Comparison of ENCODE assay signal across 19 cellular contexts in genomic region chr4:108626056-108626455, GRCh38. TPM values are rescaled to one million over a fixed set of nuclear protein-coding genes. Genes with fewer than 3 reads are reported as not detected.
DNase-seq lines count a peak whose midpoint lies in the region; ATAC-seq, FAIRE-seq and TF ChIP-seq lines count a peak whose summit lies in the region.
"Had no signal": no experiment of that assay in that cellular context is flagged by ENCODE, and none has a peak within 500 bp of the region (broad histone marks: within the 10 kb centered on the region; RNA-seq: fewer than 3 reads in every experiment).

No MANE protein-coding gene starts in this region.

- TF ChIP-seq RAD21 in K562 (CRISPR knock-in tag; conservative IDR thresholded peaks at IDR 0.05 in 1 of 2, IDR thresholded peaks at IDR 0.05 in 1 of 2): no peak

- no peak for ATAC-seq in activated CD8-positive, alpha-beta T cell treated with anti-CD3 and anti-CD28 coated beads for 36 hours
- ATAC-seq in activated CD8-positive, alpha-beta T cell treated with anti-CD3 and anti-CD28 coated beads, Interleukin-2, amount 10 ng/mL, durations not matched to agents 7 days and 5 days: no peak
- no peak for ATAC-seq in T-helper 17 cell
- no peak for ATAC-seq in K562
- no peak for ATAC-seq in foreskin keratinocyte
- ATAC-seq in GM18858 (IDR thresholded peaks at IDR 0.05; ENCODE audit: unreplicated experiment): no peak

- no peak overlapping the region for H3K4me3 ChIP-seq in K562
- H3K4me3 ChIP-seq: SJSA1 had no signal

- in situ Hi-C loops in K562 (cut with MboI): no loop called here

- peaks cover 59% of the 10 kb centered on the region for H3K79me2 ChIP-seq in K562 (ENCODE audit: control insufficient read depth, insufficient read depth, low read length)

- no peak overlapping the region for H3K4me2 ChIP-seq in K562 (ENCODE audit: insufficient read depth, low read length)

- H3K9me1 ChIP-seq in K562 (ENCODE audit: control insufficient read depth, insufficient read depth, low read length): no peaks in the 10 kb centered on the region

- peaks cover 28% of the 10 kb centered on the region for H4K20me1 ChIP-seq in K562 (replicated peaks; ENCODE audit: control insufficient read depth, insufficient read depth, low read length)

- POLR2A ChIA-PET in activated CD8-positive, alpha-beta T cell treated with anti-CD3 and anti-CD28 coated beads for 36 hours (lab: Charles Lee): interaction anchor here (0.7 to 2.6 kb wide), 5 partner anchors 12 to 466 kb away, joined by 3 to 13 read pairs (median 3); no protein-coding TSS in a partner anchor
- POLR2A ChIA-PET in activated CD8-positive, alpha-beta T cell treated with anti-CD3 and anti-CD28 coated beads, Interleukin-2, amount 10 ng/mL, durations not matched to agents 7 days and 5 days (lab: Charles Lee): interaction anchor here (1.2 to 2.1 kb wide), 2 partner anchors 10 to 24 kb away, joined by 4 to 6 read pairs; partner anchors contain the start of gene OSTC
- POLR2A ChIA-PET in K562 (lab: Yijun Ruan, JAX): interaction anchor here (1.2 to 1.8 kb wide), 3 partner anchors 10 to 31 kb away, joined by 4 to 10 read pairs (median 5); partner anchors contain the start of gene OSTC

- H3K4me3 Mint-ChIP-seq in activated CD8-positive, alpha-beta T cell treated with anti-CD3 and anti-CD28 coated beads for 36 hours: no peak overlapping the region
- H3K4me3 Mint-ChIP-seq in activated CD8-positive, alpha-beta T cell treated with anti-CD3 and anti-CD28 coated beads, Interleukin-2, amount 10 ng/mL, durations not matched to agents 7 days and 5 days: no peak overlapping the region
- H3K4me3 Mint-ChIP-seq in T-helper 17 cell: no peak overlapping the region

- H3K36me3 ChIP-seq in K562 (ENCODE audit: control insufficient read depth, insufficient read depth, low read length): peaks cover 98% of the 10 kb centered on the region

- no peaks in the 10 kb centered on the region for H3K27me3 Mint-ChIP-seq in activated CD8-positive, alpha-beta T cell treated with anti-CD3 and anti-CD28 coated beads for 36 hours
- H3K27me3 Mint-ChIP-seq in activated CD8-positive, alpha-beta T cell treated with anti-CD3 and anti-CD28 coated beads, Interleukin-2, amount 10 ng/mL, durations not matched to agents 7 days and 5 days (ENCODE audit: low read depth): no peaks in the 10 kb centered on the region
- H3K27me3 Mint-ChIP-seq in T-helper 17 cell: no peaks in the 10 kb centered on the region

- TF ChIP-seq POLR2A in GM12891 (IDR thresholded peaks at IDR 0.05; ENCODE audit: low read depth, low read length): no peak
- no peak; the same call in 1 of the 2 replicates for TF ChIP-seq POLR2A in K562 (conservative IDR thresholded peaks at IDR 0.05)

- no peak for TF ChIP-seq CTCF in activated CD8-positive, alpha-beta T cell treated with anti-CD3 and anti-CD28 coated beads for 36 hours (IDR thresholded peaks at IDR 0.05)
- TF ChIP-seq CTCF in K562 (IDR thresholded peaks at IDR 0.05 in 2 of 3, conservative IDR thresholded peaks at IDR 0.05 in 1 of 3; ENCODE audit: insufficient read depth in 2 of 3, low read depth in 1 of 3, low read length in 3 of 3) (no peak), foreskin keratinocyte (conservative IDR thresholded peaks at IDR 0.05) (no peak)

- intact Hi-C loops in activated CD8-positive, alpha-beta T cell treated with anti-CD3 and anti-CD28 coated beads for 36 hours (cut with micrococcal nuclease): no loop called here
- intact Hi-C loops in K562 (cut with micrococcal nuclease): no loop called here

- H3K27me3 ChIP-seq in K562 (ENCODE audit: control insufficient read depth in 2 of 2, insufficient read depth in 2 of 2, low read length in 2 of 2): no peaks in the 10 kb centered on the region
- H3K27me3 ChIP-seq in foreskin keratinocyte: no peaks in the 10 kb centered on the region
- H3K27me3 ChIP-seq: SJSA1 had no signal

- H3K4me1 ChIP-seq in K562 (replicated peaks in 1 of 2; ENCODE audit: control insufficient read depth in 2 of 2, insufficient read depth in 2 of 2, low read length in 2 of 2) (peaks cover 13 to 18% of the 10 kb centered on the region in 2 experiments; a peak in 4 of 5 replicates), foreskin keratinocyte (no peaks in the 10 kb centered on the region)

- H3K9me3 ChIP-seq in T-helper 17 cell (ENCODE audit: control insufficient read depth, low read length, poor library complexity, severe bottlenecking): no peaks in the 10 kb centered on the region
- no peaks in the 10 kb centered on the region for H3K9me3 ChIP-seq in K562 (replicated peaks; ENCODE audit: control insufficient read depth, insufficient read depth, low read depth, low read length)
- H3K9me3 ChIP-seq: SJSA1 had no signal

- no TSS peak for BruUV-seq in K562 (replicated peaks; lab: Mats Ljungman, UMichigan)

- FAIRE-seq in GM12891 (lab: Jason Lieb, UNC) (no peak), K562 (lab: Jason Lieb, UNC) (no peak)
- FAIRE-seq: RCC 7860 had no signal

- H3K4me1 Mint-ChIP-seq in activated CD8-positive, alpha-beta T cell treated with anti-CD3 and anti-CD28 coated beads for 36 hours (ENCODE audit: low read depth): peaks cover 42% of the 10 kb centered on the region
- H3K4me1 Mint-ChIP-seq in activated CD8-positive, alpha-beta T cell treated with anti-CD3 and anti-CD28 coated beads, Interleukin-2, amount 10 ng/mL, durations not matched to agents 7 days and 5 days (ENCODE audit: low read depth): peaks cover 35% of the 10 kb centered on the region
- H3K4me1 Mint-ChIP-seq in T-helper 17 cell: peaks cover 19% of the 10 kb centered on the region

- H3K36me3 Mint-ChIP-seq in activated CD8-positive, alpha-beta T cell treated with anti-CD3 and anti-CD28 coated beads for 36 hours (ENCODE audit: low read depth): peaks cover 79% of the 10 kb centered on the region
- H3K36me3 Mint-ChIP-seq in activated CD8-positive, alpha-beta T cell treated with anti-CD3 and anti-CD28 coated beads, Interleukin-2, amount 10 ng/mL, durations not matched to agents 7 days and 5 days (ENCODE audit: low read depth): peaks cover 76% of the 10 kb centered on the region
- peaks cover 9% of the 10 kb centered on the region for H3K36me3 Mint-ChIP-seq in T-helper 17 cell (ENCODE audit: low read depth)

- 100% methylated on average over 1 of the region's 1 CpG for WGBS in K562 (ENCODE audit: insufficient coverage, low coverage, missing lambda C conversion rate)

- CTCF ChIA-PET in activated CD8-positive, alpha-beta T cell treated with anti-CD3 and anti-CD28 coated beads for 36 hours (lab: Charles Lee): interaction anchor here (0.6 kb wide), 1 partner anchor 602 kb away, joined by 3 read pairs; no protein-coding TSS in a partner anchor
- CTCF ChIA-PET in activated CD8-positive, alpha-beta T cell treated with anti-CD3 and anti-CD28 coated beads, Interleukin-2, amount 10 ng/mL, durations not matched to agents 7 days and 5 days (lab: Charles Lee): interaction anchor here (0.9 kb wide), 1 partner anchor 607 kb away, joined by 3 read pairs; no protein-coding TSS in a partner anchor
- CTCF ChIA-PET in K562 (lab: Yijun Ruan, JAX; ENCODE audit: low intra/inter-chr PET ratio): no interaction called here

- TF ChIP-seq EP300 in K562 (IDR thresholded peaks at IDR 0.05; ENCODE audit: low read length): no peak

- H3K27ac Mint-ChIP-seq in activated CD8-positive, alpha-beta T cell treated with anti-CD3 and anti-CD28 coated beads for 36 hours: peak overlapping the region; percentile 49
- no peak overlapping the region for H3K27ac Mint-ChIP-seq in activated CD8-positive, alpha-beta T cell treated with anti-CD3 and anti-CD28 coated beads, Interleukin-2, amount 10 ng/mL, durations not matched to agents 7 days and 5 days
- H3K27ac Mint-ChIP-seq in T-helper 17 cell: peak overlapping the region; percentile 29

- peak overlapping the region in 1 of 2 experiments; percentile 23; a peak in 1 of 4 replicates for H3K9ac ChIP-seq in K562 (ENCODE audit: insufficient read depth in 1 of 2, low read depth in 2 of 2, low read length in 2 of 2)

- no peak overlapping the region for H2AFZ ChIP-seq in K562 (ENCODE audit: low read depth, low read length)

- no peak for DNase-seq in activated CD8-positive, alpha-beta T cell treated with anti-CD3 and anti-CD28 coated beads for 36 hours
- no peak for DNase-seq in activated CD8-positive, alpha-beta T cell treated with anti-CD3 and anti-CD28 coated beads, Interleukin-2, amount 10 ng/mL, durations not matched to agents 7 days and 5 days
- DNase-seq in GM12891 (ENCODE audit: insufficient read length, low spot score) (no peak), T-helper 17 cell (no peak), K562 (ENCODE audit: extremely low read depth in 1 of 4, low spot score in 3 of 4) (no peak), putamen (ENCODE audit: low spot score) (no peak), foreskin keratinocyte (no peak)
- DNase-seq: DMS153, DND-41, MV-4-11, NCI-H1105, NCI-H1436 treated with DMSO at 0.1 percent for 48 hours, NCI-H1930, NCI-H2107, NCI-H524, NCI-H774 had no signal

- H3K27ac ChIP-seq in K562 (ENCODE audit: extremely low read depth, low read depth, low read length) (no peak overlapping the region), foreskin keratinocyte (no peak overlapping the region)
- H3K27ac ChIP-seq: SJSA1 had no signal

- H3K9me3 Mint-ChIP-seq in activated CD8-positive, alpha-beta T cell treated with anti-CD3 and anti-CD28 coated beads for 36 hours: no peaks in the 10 kb centered on the region
- H3K9me3 Mint-ChIP-seq in activated CD8-positive, alpha-beta T cell treated with anti-CD3 and anti-CD28 coated beads, Interleukin-2, amount 10 ng/mL, durations not matched to agents 7 days and 5 days (ENCODE audit: insufficient read depth): no peaks in the 10 kb centered on the region

RNA-seq across cellular contexts. Expression of gene RPL34, which starts 5.7 kb away (rescaled TPM):
- total RNA-seq in activated CD8-positive, alpha-beta T cell treated with anti-CD3 and anti-CD28 coated beads for 36 hours: 1,000 to 10,000 TPM; 1,848 to 1,919 TPM
- total RNA-seq in activated CD8-positive, alpha-beta T cell treated with anti-CD3 and anti-CD28 coated beads, Interleukin-2, amount 10 ng/mL, durations not matched to agents 7 days and 5 days: 1,000 to 10,000 TPM; 1,024 to 1,097 TPM
- 6,677 TPM for polyA plus RNA-seq in GM12891 (2012; ENCODE audit: low read depth, missing spikeins)
- total RNA-seq in T-helper 17 cell: 1,000 to 10,000 TPM; 2,872 to 3,048 TPM
- total RNA-seq in K562 (2011; cell fraction: chromatin; rRNA removed; ENCODE audit: low replicate concordance): 252 and 304 TPM in 2 replicates
- total RNA-seq in K562 (2011; cell fraction: nucleolus; rRNA removed): 343 and 354 TPM in 2 replicates
- 439 and 698 TPM in 2 replicates for total RNA-seq in K562 (2011; cell fraction: nucleoplasm; rRNA removed)
- 1,466 and 1,685 TPM in 2 replicates for total RNA-seq in K562 (2014; rRNA removed)
- 2,593 and 2,853 TPM in 2 replicates for total RNA-seq in K562 (2014; rRNA removed; fragmentation: Illumina TruSeq; extraction: Trizol)
- 1,586 and 1,727 TPM in 2 replicates for total RNA-seq in K562 (2015; rRNA removed; fragmentation: Illumina TruSeq; extraction: Trizol)
- total RNA-seq in K562 (2021): 1,612 and 1,824 TPM in 2 replicates
- polyA plus RNA-seq in K562 (2011; rRNA removed): 4,502 and 5,422 TPM in 2 replicates
- 1,723 and 3,895 TPM in 2 replicates for polyA plus RNA-seq in K562 (2011; cell fraction: cytosol; rRNA removed)
- 636 and 1,437 TPM in 2 replicates for polyA plus RNA-seq in K562 (2011; cell fraction: nucleus; rRNA removed)
- 3,078 and 3,376 TPM in 2 replicates for polyA plus RNA-seq in K562 (2012)
- polyA plus RNA-seq in K562 (2014; fragmentation: Illumina TruSeq; extraction: Trizol): 1,973 and 2,119 TPM in 2 replicates
- polyA plus RNA-seq in K562 (2014; fragmentation: Nextera tagmentation; extraction: Ambion mirVana): 1,000 to 10,000 TPM; 3,162 to 4,454 TPM
- 2,645 and 2,889 TPM in 2 replicates for polyA plus RNA-seq in K562 (2014; rRNA removed)
- 751 and 855 TPM in 2 replicates for polyA minus RNA-seq in K562 (2011; rRNA and poly(A)+ RNA removed)
- polyA minus RNA-seq in K562 (2011; cell fraction: cytosol; rRNA and poly(A)+ RNA removed): 102 and 189 TPM in 2 replicates
- polyA minus RNA-seq in K562 (2011; cell fraction: nucleus; rRNA and poly(A)+ RNA removed): 118 and 255 TPM in 2 replicates
- 1,554 and 1,669 TPM in 2 replicates for total RNA-seq in foreskin keratinocyte
- polyA plus RNA-seq in foreskin keratinocyte: 2,289 and 2,530 TPM in 2 replicates

RNA-seq across cellular contexts. Expression of gene OSTC, which starts 24.3 kb away (rescaled TPM):
- 10 to 100 TPM; 75.7 to 80.0 TPM for total RNA-seq in activated CD8-positive, alpha-beta T cell treated with anti-CD3 and anti-CD28 coated beads for 36 hours
- total RNA-seq in activated CD8-positive, alpha-beta T cell treated with anti-CD3 and anti-CD28 coated beads, Interleukin-2, amount 10 ng/mL, durations not matched to agents 7 days and 5 days: 10 to 100 TPM; 72.1 to 81.6 TPM
- polyA plus RNA-seq in GM12891 (2012; ENCODE audit: low read depth, missing spikeins): 112 TPM
- total RNA-seq in T-helper 17 cell (10 to 100 TPM; 36.6 to 39.4 TPM), K562 (2014; rRNA removed) (93.8 and 112 TPM in 2 replicates), K562 (2014; rRNA removed; fragmentation: Illumina TruSeq; extraction: Trizol) (235 and 252 TPM in 2 replicates), K562 (2015; rRNA removed; fragmentation: Illumina TruSeq; extraction: Trizol) (193 and 210 TPM in 2 replicates), K562 (2021) (143 and 174 TPM in 2 replicates), foreskin keratinocyte (121 and 163 TPM in 2 replicates)
- total RNA-seq in K562 (2011; cell fraction: chromatin; rRNA removed; ENCODE audit: low replicate concordance): 64.1 and 123 TPM in 2 replicates
- 68.4 and 89.2 TPM in 2 replicates for total RNA-seq in K562 (2011; cell fraction: nucleolus; rRNA removed)
- 127 and 150 TPM in 2 replicates for total RNA-seq in K562 (2011; cell fraction: nucleoplasm; rRNA removed)
- polyA plus RNA-seq in K562 (2011; rRNA removed) (225 and 241 TPM in 2 replicates), K562 (2014; fragmentation: Illumina TruSeq; extraction: Trizol) (235 and 258 TPM in 2 replicates), K562 (2014; fragmentation: Nextera tagmentation; extraction: Ambion mirVana) (100 to 1,000 TPM; 851 to 966 TPM), K562 (2014; rRNA removed) (177 and 182 TPM in 2 replicates), foreskin keratinocyte (132 and 155 TPM in 2 replicates)
- polyA plus RNA-seq in K562 (2011; cell fraction: cytosol; rRNA removed): 99.7 and 224 TPM in 2 replicates
- 32.2 and 80.8 TPM in 2 replicates for polyA plus RNA-seq in K562 (2011; cell fraction: nucleus; rRNA removed)
- 219 and 283 TPM in 2 replicates for polyA plus RNA-seq in K562 (2012)
- polyA minus RNA-seq in K562 (2011; rRNA and poly(A)+ RNA removed): 125 and 140 TPM in 2 replicates
- 50.4 and 56.3 TPM in 2 replicates for polyA minus RNA-seq in K562 (2011; cell fraction: cytosol; rRNA and poly(A)+ RNA removed)
- polyA minus RNA-seq in K562 (2011; cell fraction: nucleus; rRNA and poly(A)+ RNA removed): 24.9 and 58.4 TPM in 2 replicates
